14 cellular contexts compared by ENCODE assay signal in genomic region chr15:75662823-75663519, GRCh38. TPM values are rescaled to one million over a fixed set of nuclear protein-coding genes. Genes with fewer than 3 reads are reported as not detected.
DNase-seq lines count a peak whose midpoint lies in the region; ATAC-seq and TF ChIP-seq lines count a peak whose summit lies in the region.
"Had no signal": no experiment of that assay in that cellular context is flagged by ENCODE, and none has a peak within 500 bp of the region (broad histone marks: within the 10 kb centered on the region; RNA-seq: fewer than 3 reads in every experiment).

No MANE protein-coding gene starts in this region.

- TF ChIP-seq CTCF in coronary artery (IDR thresholded peaks at IDR 0.05) (no peak), nephron progenitor cell (IDR thresholded peaks at IDR 0.05) (no peak), type B pancreatic cell (conservative IDR thresholded peaks at IDR 0.05) (no peak)

- H3K27ac ChIP-seq in coronary artery (peak overlapping the region; percentile 88 to 93), Karpas-422 (ENCODE audit: low read length) (no peak overlapping the region)
- H3K27ac ChIP-seq: ovary had no signal

- no peak overlapping the region for H3K4me2 ChIP-seq in Karpas-422 (ENCODE audit: low read depth, low read length, poor library complexity, severe bottlenecking)

- no peaks in the 10 kb centered on the region for H3K79me2 ChIP-seq in Karpas-422 (ENCODE audit: low read length)

- H3K4me3 Mint-ChIP-seq in nephron progenitor cell (no peak overlapping the region), type B pancreatic cell (no peak overlapping the region)

- no peaks in the 10 kb centered on the region for H3K36me3 ChIP-seq in Karpas-422 (ENCODE audit: insufficient read depth, low read length)
- H3K36me3 ChIP-seq: colonic mucosa, ovary had no signal

- no peak for ATAC-seq in HG03432 (IDR thresholded peaks at IDR 0.05; ENCODE audit: unreplicated experiment)

- H3K9me3 ChIP-seq in Karpas-422 (ENCODE audit: low read length) = no peaks in the 10 kb centered on the region
- H3K9me3 ChIP-seq: colonic mucosa, ovary had no signal

- H3K4me3 ChIP-seq in coronary artery = no peak overlapping the region
- no peak overlapping the region for H3K4me3 ChIP-seq in Karpas-422 (ENCODE audit: low read length)
- H3K4me3 ChIP-seq: colonic mucosa, ovary had no signal

- H2AFZ ChIP-seq in Karpas-422 (ENCODE audit: low read length) = no peak overlapping the region

- H4K20me1 ChIP-seq in Karpas-422 (ENCODE audit: insufficient read depth, low read depth, low read length) = no peaks in the 10 kb centered on the region

- no peaks in the 10 kb centered on the region for H3K9me2 ChIP-seq in Karpas-422 (replicated peaks; ENCODE audit: insufficient read depth, low read length)

- H3K9ac ChIP-seq in Karpas-422 (ENCODE audit: low read length) = no peak overlapping the region

- no peaks in the 10 kb centered on the region for H3K27me3 ChIP-seq in Karpas-422 (ENCODE audit: low read length)
- H3K27me3 ChIP-seq: colonic mucosa, ovary had no signal

- peak; percentile 21 for DNase-seq in DMS53 (lab: John Stamatoyannopoulos, UW)
- DNase-seq in DMS53 treated with DMSO at 0.1 percent for 48 hours (lab: John Stamatoyannopoulos, UW; ENCODE audit: unreplicated experiment) = no peak
- no peak for DNase-seq in coronary artery (ENCODE audit: low spot score)
- no peak for DNase-seq in nephron progenitor cell
- no peak for DNase-seq in type B pancreatic cell (ENCODE audit: extremely low spot score, unreplicated experiment)
- DNase-seq in Karpas-422 = no peak
- no peak for DNase-seq in cerebellum (ENCODE audit: low spot score)
- DNase-seq: 8988T; activated naive CD4-positive, alpha-beta T cell; colonic mucosa; ovary; RPMI8226; substantia nigra had no signal

- peaks cover 10% of the 10 kb centered on the region for H3K4me1 Mint-ChIP-seq in nephron progenitor cell
- H3K4me1 Mint-ChIP-seq in type B pancreatic cell (ENCODE audit: unreplicated experiment) = peaks cover 11% of the 10 kb centered on the region

- no peaks in the 10 kb centered on the region for H3K9me3 Mint-ChIP-seq in nephron progenitor cell
- no peaks in the 10 kb centered on the region for H3K9me3 Mint-ChIP-seq in type B pancreatic cell

- peaks cover 5% of the 10 kb centered on the region for H3K36me3 Mint-ChIP-seq in nephron progenitor cell (ENCODE audit: low read depth)
- H3K36me3 Mint-ChIP-seq in type B pancreatic cell = peaks cover 4% of the 10 kb centered on the region

- H3K27ac Mint-ChIP-seq in nephron progenitor cell (peak overlapping the region; percentile 29), type B pancreatic cell (peak overlapping the region; percentile 64)

- peaks cover 12% of the 10 kb centered on the region for H3K4me1 ChIP-seq in Karpas-422 (ENCODE audit: low read length)

- peaks cover 11% of the 10 kb centered on the region for H3K27me3 Mint-ChIP-seq in nephron progenitor cell (ENCODE audit: low read depth, poor library complexity)
- no peaks in the 10 kb centered on the region for H3K27me3 Mint-ChIP-seq in type B pancreatic cell

RNA-seq across cellular contexts. Expression of gene SNX33, which starts 15.3 kb away (rescaled TPM):
- total RNA-seq in type B pancreatic cell (ENCODE audit: low replicate concordance) (24.9 and 34.3 TPM in 2 replicates), cerebellum (4.3 TPM)
- total RNA-seq in Karpas-422 (2014; rRNA removed; shearing (Covaris generic); ENCODE audit: low replicate concordance) = 0.07 TPM in 1 of 2 replicates, not detected in the other

RNA-seq across cellular contexts. Expression of gene IMP3, which starts 22.9 kb away (rescaled TPM):
- total RNA-seq in type B pancreatic cell (ENCODE audit: low replicate concordance) (68.4 and 75.2 TPM in 2 replicates), cerebellum (26.3 TPM)
- total RNA-seq in Karpas-422 (2014; rRNA removed; shearing (Covaris generic); ENCODE audit: low replicate concordance) = 82.7 and 119 TPM in 2 replicates

RNA-seq across cellular contexts. Expression of gene SNUPN, which starts 37.4 kb away (rescaled TPM):
- total RNA-seq in type B pancreatic cell (ENCODE audit: low replicate concordance) = 17.0 and 23.2 TPM in 2 replicates
- 18.9 and 33.9 TPM in 2 replicates for total RNA-seq in Karpas-422 (2014; rRNA removed; shearing (Covaris generic); ENCODE audit: low replicate concordance)
- 16.5 TPM for total RNA-seq in cerebellum

RNA-seq across cellular contexts. Expression of gene CSPG4, which starts 49.7 kb away (rescaled TPM):
- total RNA-seq in type B pancreatic cell (ENCODE audit: low replicate concordance) (0.19 and 7.3 TPM in 2 replicates), cerebellum (9.6 TPM)
- 0.11 TPM in 1 of 2 replicates, not detected in the other for total RNA-seq in Karpas-422 (2014; rRNA removed; shearing (Covaris generic); ENCODE audit: low replicate concordance)
